In genomic region chr6:119312875-119313338, GRCh38 we compare ENCODE assay signal across 8 cellular contexts. TPM values are rescaled to one million over a fixed set of nuclear protein-coding genes. Genes with fewer than 3 reads are reported as not detected.
DNase-seq lines count a peak whose midpoint lies in the region; ATAC-seq lines count a peak whose summit lies in the region.

No MANE protein-coding gene starts in this region.

- peak; percentile 55 for ATAC-seq in GM18867 (IDR thresholded peaks at IDR 0.05; ENCODE audit: unreplicated experiment)
- peak; percentile 44 for ATAC-seq in HG02759 (IDR thresholded peaks at IDR 0.05; ENCODE audit: unreplicated experiment)

- peak; percentile 11 for DNase-seq in UCSD-AML1 (lab: John Stamatoyannopoulos, UW; ENCODE audit: unreplicated experiment)
- DNase-seq in mucosa of gallbladder (ENCODE audit: low spot score), result peak; percentile 31
- DNase-seq in NCI-H2107 (lab: John Stamatoyannopoulos, UW), result no peak
- no peak for DNase-seq in DMS53 (lab: John Stamatoyannopoulos, UW)
- DNase-seq in NCI-H345 (lab: John Stamatoyannopoulos, UW), result no peak
- no peak for DNase-seq in NCI-H1436 treated with DMSO at 0.1 percent for 48 hours (lab: John Stamatoyannopoulos, UW)

RNA-seq across cellular contexts. Expression of gene MAN1A1, which starts 36.7 kb away (rescaled TPM):
- 87.1 TPM for total RNA-seq in mucosa of gallbladder

Comparison
In these comparisons a context has a peak if more than half of its experiments do, and no peak if none do; other contexts are left out.
1. DNase-seq: peak in UCSD-AML1 (single experiment) and mucosa of gallbladder (single experiment); none in NCI-H2107 (single experiment), DMS53 (single experiment), NCI-H345 (single experiment) and NCI-H1436 treated with DMSO at 0.1 percent for 48 hours (single experiment).